Comparison of ENCODE assay signal across 1 cellular context in genomic region chr5:2165203-2165602, GRCh38.
TF ChIP-seq lines count a peak whose summit lies in the region.

No MANE protein-coding gene starts in this region.

TF ChIP-seq in GM23338, 12 proteins besides CTCF, POLR2A, EP300 and RAD21 (continued from another document):
- TF ChIP-seq ZNF462 (CRISPR knock-in tag; IDR thresholded peaks at IDR 0.05) (no peak), EZH2 (IDR thresholded peaks at IDR 0.05; ENCODE audit: low read depth, unreplicated experiment) (no peak), POLR2AphosphoS5 (IDR thresholded peaks at IDR 0.05; ENCODE audit: low read depth) (no peak), EZH2phosphoT487 (IDR thresholded peaks at IDR 0.05; ENCODE audit: unreplicated experiment) (no peak), STAT1 (IDR thresholded peaks at IDR 0.05; ENCODE audit: unreplicated experiment) (no peak), ZNF114 (CRISPR knock-in tag; IDR thresholded peaks at IDR 0.05) (no peak), NANOG (IDR thresholded peaks at IDR 0.05; ENCODE audit: borderline replicate concordance) (no peak), CREB1 (CRISPR knock-in tag; IDR thresholded peaks at IDR 0.05; ENCODE audit: low read depth) (no peak), ETS1 (IDR thresholded peaks at IDR 0.05) (no peak)
TF ChIP-seq in GM23338: peak in this region for 0.
